8 cellular contexts compared by ENCODE assay signal in genomic region chr19:14073232-14073924, GRCh38. TPM values are rescaled to one million over a fixed set of nuclear protein-coding genes. Genes with fewer than 3 reads are reported as not detected.
DNase-seq lines count a peak whose midpoint lies in the region; TF ChIP-seq lines count a peak whose summit lies in the region.

No MANE protein-coding gene starts in this region.

- peaks cover 40% of the 10 kb centered on the region for H3K27me3 ChIP-seq in H7 (ENCODE audit: control insufficient read depth, insufficient read depth, low read length)

- H3K27ac ChIP-seq in VCaP, result peak overlapping the region; percentile 74

- no peaks in the 10 kb centered on the region for H3K36me3 ChIP-seq in H7 (replicated peaks; ENCODE audit: control insufficient read depth, insufficient read depth, low read length)

- H3K4me3 ChIP-seq in H7 (ENCODE audit: insufficient read depth, low read depth, low read length), result peak overlapping the region; percentile 48
- peak overlapping the region; percentile 62 to 67 for H3K4me3 ChIP-seq in cardiac fibroblast (replicated peaks in 1 of 2; ENCODE audit: low read depth in 2 of 2, low read length in 2 of 2)

- TF ChIP-seq CTCF in VCaP (conservative IDR thresholded peaks at IDR 0.05), result peak; percentile 96
- TF ChIP-seq CTCF in cardiac fibroblast (IDR thresholded peaks at IDR 0.05; ENCODE audit: low read depth, low read length), result peak; percentile 1

- DNase-seq in EH (ENCODE audit: low read depth) (peak; percentile 76), H7 (peak; percentile 90), NCI-H1092 treated with DMSO at 0.1 percent for 48 hours (lab: John Stamatoyannopoulos, UW) (peak; percentile 82), cardiac fibroblast (ENCODE audit: low read depth in 2 of 2) (peak; percentile 78 to 79), iris pigment epithelial cell (ENCODE audit: low read depth) (peak; percentile 89), NCI-H2107 treated with DMSO at 0.1 percent for 48 hours (lab: John Stamatoyannopoulos, UW; ENCODE audit: unreplicated experiment) (no peak)
- DNase-seq in stimulated activated CD4-positive, alpha-beta T cell treated with anti-CD3 and anti-CD28 coated beads, Interleukin-12 subunit alpha, Interleukin-12 subunit beta, amount 100 ng/mL, for 24 hours (ENCODE audit: low read depth in 2 of 2), result peak; percentile 44 to 63

RNA-seq across cellular contexts. Expression of gene MISP3, which starts 0.8 kb away (rescaled TPM):
- 0.52 and 0.92 TPM in 2 replicates for total RNA-seq in H7 (2014; rRNA removed; shearing (Covaris generic))

RNA-seq across cellular contexts. Expression of gene PALM3, which starts 11.5 kb away (rescaled TPM):
- total RNA-seq in H7 (2014; rRNA removed; shearing (Covaris generic)), result 8.1 and 9.4 TPM in 2 replicates

RNA-seq across cellular contexts. Expression of gene C19orf67, which starts 12.2 kb away (rescaled TPM):
- 0.94 and 1.3 TPM in 2 replicates for total RNA-seq in H7 (2014; rRNA removed; shearing (Covaris generic))

RNA-seq across cellular contexts. Expression of gene SAMD1, which starts 17.2 kb away (rescaled TPM):
- 107 and 128 TPM in 2 replicates for total RNA-seq in H7 (2014; rRNA removed; shearing (Covaris generic))

RNA-seq across cellular contexts. Expression of gene IL27RA, which starts 41.8 kb away (rescaled TPM):
- 8.8 and 10.1 TPM in 2 replicates for total RNA-seq in H7 (2014; rRNA removed; shearing (Covaris generic))
